In genomic region chr5:150473673-150474358, GRCh38 we compare ENCODE assay signal across 1 cellular context.
TF ChIP-seq lines count a peak whose summit lies in the region.

No MANE protein-coding gene starts in this region.

TF ChIP-seq in HCT116, 20 proteins besides CTCF, POLR2A, EP300 and RAD21 (continued from another document):
- no peak for TF ChIP-seq TCF7L2 (IDR thresholded peaks at IDR 0.05; ENCODE audit: borderline replicate concordance, extremely low read depth, insufficient read depth, insufficient read length)
- TF ChIP-seq ATF3 (IDR thresholded peaks at IDR 0.05), result no peak
- no peak for TF ChIP-seq ZBTB33 (IDR thresholded peaks at IDR 0.05; ENCODE audit: extremely low read depth, insufficient replicate concordance, low read length)
- no peak for TF ChIP-seq YY1 (IDR thresholded peaks at IDR 0.05; ENCODE audit: extremely low read depth, insufficient replicate concordance, low read depth, low read length)
- no peak for TF ChIP-seq MAX (IDR thresholded peaks at IDR 0.05)
- TF ChIP-seq CBX3 (IDR thresholded peaks at IDR 0.05; ENCODE audit: low read depth), result no peak
- no peak for TF ChIP-seq SP1 (IDR thresholded peaks at IDR 0.05; ENCODE audit: low read depth)
